8 cellular contexts compared by ENCODE assay signal in genomic region chr12:52005903-52006703, GRCh38. TPM values are rescaled to one million over a fixed set of nuclear protein-coding genes. Genes with fewer than 3 reads are reported as not detected.
DNase-seq lines count a peak whose midpoint lies in the region; ATAC-seq and TF ChIP-seq lines count a peak whose summit lies in the region.

No MANE protein-coding gene starts in this region.

- peak overlapping the region; percentile 83 for H3K4me2 ChIP-seq in skeletal muscle satellite cell (ENCODE audit: low read length)

- H3K4me3 ChIP-seq in HUES64 (ENCODE audit: low read length) (peak overlapping the region; percentile 53), iPS-11a (ENCODE audit: low read depth, low read length) (peak overlapping the region; percentile 24), skeletal muscle satellite cell (ENCODE audit: low read length) (no peak overlapping the region)

- peak overlapping the region; percentile 79 for H3K4me3 Mint-ChIP-seq in activated CD8-positive, alpha-beta T cell treated with anti-CD3 and anti-CD28 coated beads, Interleukin-2, amount 10 ng/mL, durations not matched to agents 7 days and 5 days

- peak; percentile 82 for ATAC-seq in GM19043 (IDR thresholded peaks at IDR 0.05; ENCODE audit: low read depth, unreplicated experiment)
- ATAC-seq in activated CD8-positive, alpha-beta T cell treated with anti-CD3 and anti-CD28 coated beads, Interleukin-2, amount 10 ng/mL, durations not matched to agents 7 days and 5 days, result no peak

- H3K9me3 ChIP-seq in HUES64 (ENCODE audit: insufficient read depth, low read depth, low read length) (no peaks in the 10 kb centered on the region), skeletal muscle satellite cell (replicated peaks; ENCODE audit: low read length) (no peaks in the 10 kb centered on the region)

- H3K9ac ChIP-seq in HUES64 (ENCODE audit: low read depth, low read length) (no peak overlapping the region), skeletal muscle satellite cell (ENCODE audit: low read depth, low read length) (no peak overlapping the region)

- H3K27ac Mint-ChIP-seq in activated CD8-positive, alpha-beta T cell treated with anti-CD3 and anti-CD28 coated beads, Interleukin-2, amount 10 ng/mL, durations not matched to agents 7 days and 5 days, result peak overlapping the region; percentile 65

- H3K9me3 Mint-ChIP-seq in activated CD8-positive, alpha-beta T cell treated with anti-CD3 and anti-CD28 coated beads, Interleukin-2, amount 10 ng/mL, durations not matched to agents 7 days and 5 days (ENCODE audit: insufficient read depth), result no peaks in the 10 kb centered on the region

- peaks cover 32% of the 10 kb centered on the region for H3K4me1 Mint-ChIP-seq in activated CD8-positive, alpha-beta T cell treated with anti-CD3 and anti-CD28 coated beads, Interleukin-2, amount 10 ng/mL, durations not matched to agents 7 days and 5 days (ENCODE audit: low read depth)

- DNase-seq in AML-193 (lab: John Stamatoyannopoulos, UW) (peak; percentile 47 to 55), NCI-H2107 treated with DMSO at 0.1 percent for 48 hours (lab: John Stamatoyannopoulos, UW; ENCODE audit: unreplicated experiment) (no peak), HEK293T (ENCODE audit: extremely low spot score) (no peak)
- no peak for DNase-seq in activated CD8-positive, alpha-beta T cell treated with anti-CD3 and anti-CD28 coated beads, Interleukin-2, amount 10 ng/mL, durations not matched to agents 7 days and 5 days

- H3K27me3 Mint-ChIP-seq in activated CD8-positive, alpha-beta T cell treated with anti-CD3 and anti-CD28 coated beads, Interleukin-2, amount 10 ng/mL, durations not matched to agents 7 days and 5 days (ENCODE audit: low read depth), result peaks cover 14% of the 10 kb centered on the region

- no peaks in the 10 kb centered on the region for H3K36me3 ChIP-seq in HUES64 (ENCODE audit: insufficient read depth, low read length)
- H3K36me3 ChIP-seq in skeletal muscle satellite cell (ENCODE audit: insufficient read depth, low read length), result no peaks in the 10 kb centered on the region

- WGBS in HUES64, result 13% methylated on average over 28 of the region's 28 CpGs

- H3K27me3 ChIP-seq in HUES64 (ENCODE audit: insufficient read depth, low read length), result peaks cover 48% of the 10 kb centered on the region
- peaks cover 15% of the 10 kb centered on the region for H3K27me3 ChIP-seq in skeletal muscle satellite cell (ENCODE audit: control insufficient read depth, insufficient read depth, low read length)

- H3K4me1 ChIP-seq in HUES64 (ENCODE audit: insufficient read depth, low read length) (peaks cover 20% of the 10 kb centered on the region), skeletal muscle satellite cell (ENCODE audit: control insufficient read depth, insufficient read depth, low read length) (peaks cover 30% of the 10 kb centered on the region)

- H3K36me3 Mint-ChIP-seq in activated CD8-positive, alpha-beta T cell treated with anti-CD3 and anti-CD28 coated beads, Interleukin-2, amount 10 ng/mL, durations not matched to agents 7 days and 5 days (ENCODE audit: low read depth), result peaks cover 5% of the 10 kb centered on the region

- CTCF ChIA-PET in activated CD8-positive, alpha-beta T cell treated with anti-CD3 and anti-CD28 coated beads, Interleukin-2, amount 10 ng/mL, durations not matched to agents 7 days and 5 days (lab: Charles Lee), result interaction anchor here (0.7 to 12.9 kb wide), 3 partner anchors 14 to 25 kb away, joined by 4 to 301 read pairs (median 15); no protein-coding TSS in a partner anchor
- CTCF ChIA-PET in HEK293T (lab: Yijun Ruan, JAX), result interaction anchor here (0.6 to 5.3 kb wide), 2 partner anchors 16 to 634 kb away, joined by 3 to 99 read pairs; no protein-coding TSS in a partner anchor

- no peak overlapping the region for H3K27ac ChIP-seq in HUES64 (ENCODE audit: low read depth, low read length)

- POLR2A ChIA-PET in activated CD8-positive, alpha-beta T cell treated with anti-CD3 and anti-CD28 coated beads, Interleukin-2, amount 10 ng/mL, durations not matched to agents 7 days and 5 days (lab: Charles Lee), result interaction anchor here (0.6 to 1.7 kb wide), 3 partner anchors 17 to 19 kb away, joined by 3 to 5 read pairs (median 3); no protein-coding TSS in a partner anchor
- POLR2A ChIA-PET in HEK293T (lab: Yijun Ruan, JAX), result no interaction called here

TF ChIP-seq in HEK293T, 16 proteins besides CTCF, POLR2A, EP300 and RAD21:
- TF ChIP-seq BHLHE40 (IDR thresholded peaks at IDR 0.05; ENCODE audit: borderline replicate concordance), result no peak
- no peak for TF ChIP-seq HDGF (IDR thresholded peaks at IDR 0.05; ENCODE audit: borderline replicate concordance)
- TF ChIP-seq ZNF384 (IDR thresholded peaks at IDR 0.05), result no peak
- no peak for TF ChIP-seq PKNOX1 (IDR thresholded peaks at IDR 0.05)
- no peak for TF ChIP-seq FOXK2 (IDR thresholded peaks at IDR 0.05)
- no peak for TF ChIP-seq ARNT (IDR thresholded peaks at IDR 0.05)
- TF ChIP-seq SUZ12 (IDR thresholded peaks at IDR 0.05), result no peak
- no peak for TF ChIP-seq ELF4 (IDR thresholded peaks at IDR 0.05)
- TF ChIP-seq SP1 (IDR thresholded peaks at IDR 0.05), result no peak
- no peak for TF ChIP-seq L3MBTL2 (conservative IDR thresholded peaks at IDR 0.05)
- no peak for TF ChIP-seq LEF1 (IDR thresholded peaks at IDR 0.05; ENCODE audit: borderline replicate concordance)
- no peak for TF ChIP-seq NFRKB (IDR thresholded peaks at IDR 0.05)
- no peak for TF ChIP-seq FOXA1 (IDR thresholded peaks at IDR 0.05)
- TF ChIP-seq FOXM1 (IDR thresholded peaks at IDR 0.05; ENCODE audit: borderline replicate concordance), result no peak
- no peak for TF ChIP-seq CTBP1 (IDR thresholded peaks at IDR 0.05; ENCODE audit: borderline replicate concordance)
- TF ChIP-seq TARDBP (IDR thresholded peaks at IDR 0.05), result no peak

RNA-seq across cellular contexts. Expression of gene TAMALIN, which starts 0.6 kb away (rescaled TPM):
- 3.0 TPM for polyA plus RNA-seq in HUES64 (2013, experiment 1 of 2)
- 3.4 TPM for polyA plus RNA-seq in HUES64 (2013, experiment 2 of 2)
- total RNA-seq in activated CD8-positive, alpha-beta T cell treated with anti-CD3 and anti-CD28 coated beads, Interleukin-2, amount 10 ng/mL, durations not matched to agents 7 days and 5 days, result 10 to 100 TPM; 11.0 to 12.5 TPM
- 3.5 and 7.9 TPM in 2 replicates for total RNA-seq in skeletal muscle satellite cell (2012; rRNA removed)

RNA-seq across cellular contexts. Expression of gene NR4A1, which starts 45.1 kb away (rescaled TPM):
- polyA plus RNA-seq in HUES64 (2013, experiment 1 of 2), result 10.8 TPM
- 15.4 TPM for polyA plus RNA-seq in HUES64 (2013, experiment 2 of 2)
- 1 to 10 TPM; 4.3 to 5.6 TPM for total RNA-seq in activated CD8-positive, alpha-beta T cell treated with anti-CD3 and anti-CD28 coated beads, Interleukin-2, amount 10 ng/mL, durations not matched to agents 7 days and 5 days
- 1.1 and 1.5 TPM in 2 replicates for total RNA-seq in skeletal muscle satellite cell (2012; rRNA removed)

RNA-seq across cellular contexts. Expression of gene ACVR1B, which starts 54.6 kb away (rescaled TPM):
- polyA plus RNA-seq in HUES64 (2013, experiment 1 of 2), result 11.8 TPM
- 14.5 TPM for polyA plus RNA-seq in HUES64 (2013, experiment 2 of 2)
- 1 to 10 TPM; 7.8 to 8.8 TPM for total RNA-seq in activated CD8-positive, alpha-beta T cell treated with anti-CD3 and anti-CD28 coated beads, Interleukin-2, amount 10 ng/mL, durations not matched to agents 7 days and 5 days
- 8.3 and 8.4 TPM in 2 replicates for total RNA-seq in skeletal muscle satellite cell (2012; rRNA removed)

Comparison
In these comparisons a context has a peak if more than half of its experiments do, and no peak if none do; other contexts are left out.
1. DNase-seq: peak in AML-193 (2 of 2); none in activated CD8-positive, alpha-beta T cell treated with anti-CD3 and anti-CD28 coated beads, Interleukin-2, amount 10 ng/mL, durations not matched to agents 7 days and 5 days (single experiment), NCI-H2107 treated with DMSO at 0.1 percent for 48 hours (single experiment) and HEK293T (single experiment).